In genomic region chr21:45130324-45130774, GRCh38 we compare ENCODE assay signal across 8 cellular contexts.
DNase-seq lines count a peak whose midpoint lies in the region; ATAC-seq and TF ChIP-seq lines count a peak whose summit lies in the region.

No MANE protein-coding gene starts in this region.

- DNase-seq in SKM-1 treated with dmso at 0.1 percent for 144 hours (lab: John Stamatoyannopoulos, UW; ENCODE audit: unreplicated experiment) = peak; percentile 32
- DNase-seq in SKM-1 (lab: John Stamatoyannopoulos, UW; ENCODE audit: unreplicated experiment) = no peak
- DNase-seq in amniotic epithelial cell (ENCODE audit: low read depth) = peak; percentile 85
- peak; percentile 84 for DNase-seq in iris pigment epithelial cell (ENCODE audit: low read depth)
- peak; percentile 53 to 81 for DNase-seq in tibial artery
- no peak for DNase-seq in NCI-H446 (lab: John Stamatoyannopoulos, UW)
- DNase-seq in stimulated activated CD4-positive, alpha-beta T cell treated with anti-CD3 and anti-CD28 coated beads, Interleukin-2, amount 100 ng/mL, for 24 hours = no peak

- peak overlapping the region; percentile 17 to 32 for H3K4me3 ChIP-seq in tibial artery

- H3K27ac ChIP-seq in tibial artery = peak overlapping the region; percentile 77 to 80

- no peaks in the 10 kb centered on the region for H3K27me3 ChIP-seq in tibial artery

- H3K9me3 ChIP-seq in tibial artery = no peaks in the 10 kb centered on the region

- peaks cover 0 to 18% (median 9%) of the 10 kb centered on the region in 3 donors for H3K36me3 ChIP-seq in tibial artery

- ATAC-seq in GM18505 (IDR thresholded peaks at IDR 0.05; ENCODE audit: unreplicated experiment) = no peak

- TF ChIP-seq CTCF in tibial artery (IDR thresholded peaks at IDR 0.05) = no peak

- no peak for TF ChIP-seq POLR2A in GM18505 (IDR thresholded peaks at IDR 0.05; ENCODE audit: borderline replicate concordance, extremely low read depth, insufficient read depth, insufficient read length)

- H3K4me1 ChIP-seq in tibial artery = peaks cover 0 to 96% (median 81%) of the 10 kb centered on the region in 4 donors

- intact Hi-C loops in tibial artery (cut with DNase I; ENCODE audit: low total_unique reads) = no loop called here

Comparison
In these comparisons a context has a peak if more than half of its experiments do, and no peak if none do; other contexts are left out.
1. DNase-seq: peak in SKM-1 treated with dmso at 0.1 percent for 144 hours (single experiment), amniotic epithelial cell (single experiment), iris pigment epithelial cell (single experiment) and tibial artery (2 of 2); none in SKM-1 (single experiment), NCI-H446 (0 of 2) and stimulated activated CD4-positive, alpha-beta T cell treated with anti-CD3 and anti-CD28 coated beads, Interleukin-2, amount 100 ng/mL, for 24 hours (0 of 2).